6 cellular contexts compared by ENCODE assay signal in genomic region chr15:71931261-71931660, GRCh38.
"Had no signal": no experiment of that assay in that cellular context is flagged by ENCODE, and none has a peak within 500 bp of the region (broad histone marks: within the 10 kb centered on the region; RNA-seq: fewer than 3 reads in every experiment).

No MANE protein-coding gene starts in this region.

- H3K4me2 ChIP-seq: KMS-11 had no signal

- DNase-seq: IMR-90, KBM-7, KG1 had no signal

- H3K9ac ChIP-seq: KMS-11 had no signal

- ATAC-seq: HepG2 had no signal

- FAIRE-seq: HepG2 had no signal

- H3K27ac ChIP-seq: HL-60, KMS-11 had no signal
